Comparison of ENCODE assay signal across 1 cellular context in genomic region chr2:177622516-177622915, GRCh38.
TF ChIP-seq lines count a peak whose summit lies in the region.

No MANE protein-coding gene starts in this region.

TF ChIP-seq in HCT116, 20 proteins besides CTCF, POLR2A, EP300 and RAD21 (continued from another document):
- TF ChIP-seq, protein P1, sequence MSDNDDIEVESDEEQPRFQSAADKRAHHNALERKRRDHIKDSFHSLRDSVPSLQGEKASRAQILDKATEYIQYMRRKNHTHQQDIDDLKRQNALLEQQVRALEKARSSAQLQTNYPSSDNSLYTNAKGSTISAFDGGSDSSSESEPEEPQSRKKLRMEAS (IDR thresholded peaks at IDR 0.05) = no peak
- TF ChIP-seq EZH2 (IDR thresholded peaks at IDR 0.05) (no peak), CBX3 (IDR thresholded peaks at IDR 0.05; ENCODE audit: low read depth) (no peak), JUND (IDR thresholded peaks at IDR 0.05) (no peak), SP1 (IDR thresholded peaks at IDR 0.05; ENCODE audit: low read depth) (no peak), ATF3 (IDR thresholded peaks at IDR 0.05) (no peak)
- TF ChIP-seq, protein P2, sequence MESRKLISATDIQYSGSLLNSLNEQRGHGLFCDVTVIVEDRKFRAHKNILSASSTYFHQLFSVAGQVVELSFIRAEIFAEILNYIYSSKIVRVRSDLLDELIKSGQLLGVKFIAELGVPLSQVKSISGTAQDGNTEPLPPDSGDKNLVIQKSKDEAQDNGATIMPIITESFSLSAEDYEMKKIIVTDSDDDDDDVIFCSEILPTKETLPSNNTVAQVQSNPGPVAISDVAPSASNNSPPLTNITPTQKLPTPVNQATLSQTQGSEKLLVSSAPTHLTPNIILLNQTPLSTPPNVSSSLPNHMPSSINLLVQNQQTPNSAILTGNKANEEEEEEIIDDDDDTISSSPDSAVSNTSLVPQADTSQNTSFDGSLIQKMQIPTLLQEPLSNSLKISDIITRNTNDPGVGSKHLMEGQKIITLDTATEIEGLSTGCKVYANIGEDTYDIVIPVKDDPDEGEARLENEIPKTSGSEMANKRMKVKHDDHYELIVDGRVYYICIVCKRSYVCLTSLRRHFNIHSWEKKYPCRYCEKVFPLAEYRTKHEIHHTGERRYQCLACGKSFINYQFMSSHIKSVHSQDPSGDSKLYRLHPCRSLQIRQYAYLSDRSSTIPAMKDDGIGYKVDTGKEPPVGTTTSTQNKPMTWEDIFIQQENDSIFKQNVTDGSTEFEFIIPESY (IDR thresholded peaks at IDR 0.05; ENCODE audit: extremely low read depth, insufficient replicate concordance, low read length) = no peak
TF ChIP-seq in HCT116: peak in this region for 0.
